8 cellular contexts compared by ENCODE assay signal in genomic region chr16:1054660-1055556, GRCh38. TPM values are rescaled to one million over a fixed set of nuclear protein-coding genes. Genes with fewer than 3 reads are reported as not detected.
A peak's percentile ranks its signal among the peaks of the same experiment; 100 is the strongest.
DNase-seq lines count a peak whose midpoint lies in the region; ATAC-seq and TF ChIP-seq lines count a peak whose summit lies in the region.

No MANE protein-coding gene starts in this region.

- DNase-seq in 8988T (peak; percentile 89), GM12865 (ENCODE audit: low read depth) (peak; percentile 21), SJCRH30 (peak; percentile 93), cardiac fibroblast (ENCODE audit: low read depth in 2 of 2) (peak; percentile 59 to 69), left kidney (ENCODE audit: low read depth, low spot score) (peak; percentile 87)
- DNase-seq in stimulated activated effector memory CD8-positive, alpha-beta T cell treated with anti-CD3 and anti-CD28 coated beads, Interleukin-12 subunit alpha, Interleukin-12 subunit beta, amount 100 ng/mL, for 72 hours (ENCODE audit: low spot score in 2 of 2) = peak; percentile 24 to 58
- DNase-seq in activated T-helper 1 cell treated with anti-CD3 and anti-CD28 coated beads, Interleukin-12 subunit alpha, Interleukin-12 subunit beta, Interleukin-2, Interleukin-4 antibody, amounts not matched to agents 30 ng/mL and 10 ng/mL and 1 ng/mL, durations not matched to agents 14 hours and 24 hours and 36 hours (ENCODE audit: low spot score) = no peak

- H3K9me3 ChIP-seq in SJCRH30 (replicated peaks) = peaks cover 13% of the 10 kb centered on the region

- TF ChIP-seq CTCF in GM12865 (IDR thresholded peaks at IDR 0.05; ENCODE audit: insufficient read depth, low read depth, low read length, missing control alignments) = peak; percentile 63
- peak; percentile 86 for TF ChIP-seq CTCF in cardiac fibroblast (IDR thresholded peaks at IDR 0.05; ENCODE audit: low read depth, low read length)

- intact Hi-C loops in activated T-helper 1 cell treated with anti-CD3 and anti-CD28 coated beads, Interleukin-12 subunit alpha, Interleukin-12 subunit beta, Interleukin-2, Interleukin-4 antibody, amounts not matched to agents 30 ng/mL and 10 ng/mL and 1 ng/mL, durations not matched to agents 14 hours and 24 hours and 36 hours (cut with micrococcal nuclease) = loop anchor here (5.0 kb wide), 1 partner anchor 243 kb away; no protein-coding TSS in a partner anchor

- H3K27ac Mint-ChIP-seq in stimulated activated effector memory CD8-positive, alpha-beta T cell treated with anti-CD3 and anti-CD28 coated beads, Interleukin-12 subunit alpha, Interleukin-12 subunit beta, amount 100 ng/mL, for 72 hours = no peak overlapping the region
- H3K27ac Mint-ChIP-seq in activated T-helper 1 cell treated with anti-CD3 and anti-CD28 coated beads, Interleukin-12 subunit alpha, Interleukin-12 subunit beta, Interleukin-2, Interleukin-4 antibody, amounts not matched to agents 30 ng/mL and 10 ng/mL and 1 ng/mL, durations not matched to agents 14 hours and 24 hours and 36 hours = no peak overlapping the region

- H3K27me3 ChIP-seq in SJCRH30 = no peaks in the 10 kb centered on the region

- H3K27ac ChIP-seq in SJCRH30 = peak overlapping the region; percentile 64

- H3K4me1 Mint-ChIP-seq in stimulated activated effector memory CD8-positive, alpha-beta T cell treated with anti-CD3 and anti-CD28 coated beads, Interleukin-12 subunit alpha, Interleukin-12 subunit beta, amount 100 ng/mL, for 72 hours = no peaks in the 10 kb centered on the region
- no peaks in the 10 kb centered on the region for H3K4me1 Mint-ChIP-seq in activated T-helper 1 cell treated with anti-CD3 and anti-CD28 coated beads, Interleukin-12 subunit alpha, Interleukin-12 subunit beta, Interleukin-2, Interleukin-4 antibody, amounts not matched to agents 30 ng/mL and 10 ng/mL and 1 ng/mL, durations not matched to agents 14 hours and 24 hours and 36 hours (ENCODE audit: low read depth)

- peak; percentile 46 for ATAC-seq in stimulated activated effector memory CD8-positive, alpha-beta T cell treated with anti-CD3 and anti-CD28 coated beads, Interleukin-12 subunit alpha, Interleukin-12 subunit beta, amount 100 ng/mL, for 72 hours
- no peak for ATAC-seq in GM21737 (IDR thresholded peaks at IDR 0.05; ENCODE audit: unreplicated experiment)

- no peaks in the 10 kb centered on the region for H3K36me3 ChIP-seq in SJCRH30

- H3K27me3 Mint-ChIP-seq in activated T-helper 1 cell treated with anti-CD3 and anti-CD28 coated beads, Interleukin-12 subunit alpha, Interleukin-12 subunit beta, Interleukin-2, Interleukin-4 antibody, amounts not matched to agents 30 ng/mL and 10 ng/mL and 1 ng/mL, durations not matched to agents 14 hours and 24 hours and 36 hours (ENCODE audit: insufficient read depth) = no peaks in the 10 kb centered on the region

- no peaks in the 10 kb centered on the region for H3K36me3 Mint-ChIP-seq in stimulated activated effector memory CD8-positive, alpha-beta T cell treated with anti-CD3 and anti-CD28 coated beads, Interleukin-12 subunit alpha, Interleukin-12 subunit beta, amount 100 ng/mL, for 72 hours
- peaks cover 2% of the 10 kb centered on the region for H3K36me3 Mint-ChIP-seq in activated T-helper 1 cell treated with anti-CD3 and anti-CD28 coated beads, Interleukin-12 subunit alpha, Interleukin-12 subunit beta, Interleukin-2, Interleukin-4 antibody, amounts not matched to agents 30 ng/mL and 10 ng/mL and 1 ng/mL, durations not matched to agents 14 hours and 24 hours and 36 hours (ENCODE audit: low read depth)

- H3K4me3 Mint-ChIP-seq in stimulated activated effector memory CD8-positive, alpha-beta T cell treated with anti-CD3 and anti-CD28 coated beads, Interleukin-12 subunit alpha, Interleukin-12 subunit beta, amount 100 ng/mL, for 72 hours = no peak overlapping the region
- no peak overlapping the region for H3K4me3 Mint-ChIP-seq in activated T-helper 1 cell treated with anti-CD3 and anti-CD28 coated beads, Interleukin-12 subunit alpha, Interleukin-12 subunit beta, Interleukin-2, Interleukin-4 antibody, amounts not matched to agents 30 ng/mL and 10 ng/mL and 1 ng/mL, durations not matched to agents 14 hours and 24 hours and 36 hours

- no peak overlapping the region for H3K4me3 ChIP-seq in GM12865 (ENCODE audit: low read depth, low read length)
- peak overlapping the region; percentile 3; the same call in 1 of the 2 replicates for H3K4me3 ChIP-seq in SJCRH30
- H3K4me3 ChIP-seq in cardiac fibroblast (replicated peaks in 1 of 2; ENCODE audit: low read depth in 2 of 2, low read length in 2 of 2) = no peak overlapping the region

- peaks cover 4% of the 10 kb centered on the region for H3K9me3 Mint-ChIP-seq in stimulated activated effector memory CD8-positive, alpha-beta T cell treated with anti-CD3 and anti-CD28 coated beads, Interleukin-12 subunit alpha, Interleukin-12 subunit beta, amount 100 ng/mL, for 72 hours
- peaks cover 6% of the 10 kb centered on the region for H3K9me3 Mint-ChIP-seq in activated T-helper 1 cell treated with anti-CD3 and anti-CD28 coated beads, Interleukin-12 subunit alpha, Interleukin-12 subunit beta, Interleukin-2, Interleukin-4 antibody, amounts not matched to agents 30 ng/mL and 10 ng/mL and 1 ng/mL, durations not matched to agents 14 hours and 24 hours and 36 hours

- H3K4me1 ChIP-seq in SJCRH30 = peaks cover 41% of the 10 kb centered on the region

RNA-seq across cellular contexts. Expression of gene SSTR5, which starts 17.6 kb away (rescaled TPM):
- total RNA-seq in SJCRH30 (2014; rRNA removed; shearing (Covaris generic)) = 3.7 and 4.5 TPM in 2 replicates
- total RNA-seq in activated T-helper 1 cell treated with anti-CD3 and anti-CD28 coated beads, Interleukin-12 subunit alpha, Interleukin-12 subunit beta, Interleukin-2, Interleukin-4 antibody, amounts not matched to agents 30 ng/mL and 10 ng/mL and 1 ng/mL, durations not matched to agents 14 hours and 24 hours and 36 hours = not detected in 2 replicates

RNA-seq across cellular contexts. Expression of gene C1QTNF8, which starts 41.1 kb away (rescaled TPM):
- not detected in 2 replicates for total RNA-seq in SJCRH30 (2014; rRNA removed; shearing (Covaris generic))
- total RNA-seq in activated T-helper 1 cell treated with anti-CD3 and anti-CD28 coated beads, Interleukin-12 subunit alpha, Interleukin-12 subunit beta, Interleukin-2, Interleukin-4 antibody, amounts not matched to agents 30 ng/mL and 10 ng/mL and 1 ng/mL, durations not matched to agents 14 hours and 24 hours and 36 hours = not detected in 2 replicates
